Comparison of ENCODE assay signal across 1 cellular context in genomic region chr15:71515375-71516186, GRCh38.
TF ChIP-seq lines count a peak whose summit lies in the region.

No MANE protein-coding gene starts in this region.

TF ChIP-seq in H1, 55 proteins besides CTCF, POLR2A, EP300 and RAD21:
- TF ChIP-seq RBBP5 (IDR thresholded peaks at IDR 0.05; ENCODE audit: borderline replicate concordance, low read depth, low read length) (no peak), SIX5 (IDR thresholded peaks at IDR 0.05; ENCODE audit: low read depth, low read length) (no peak), USF2 (IDR thresholded peaks at IDR 0.05; ENCODE audit: low read length) (no peak), CHD7 (IDR thresholded peaks at IDR 0.05; ENCODE audit: insufficient replicate concordance, low read length) (no peak), POU5F1 (IDR thresholded peaks at IDR 0.05; ENCODE audit: low read depth, low read length) (no peak), TCF12 (IDR thresholded peaks at IDR 0.05; ENCODE audit: low read depth, low read length) (no peak), SIRT6 (IDR thresholded peaks at IDR 0.05; ENCODE audit: low read length) (no peak)
